1 cellular context compared by ENCODE assay signal in the genomic region with DNA sequence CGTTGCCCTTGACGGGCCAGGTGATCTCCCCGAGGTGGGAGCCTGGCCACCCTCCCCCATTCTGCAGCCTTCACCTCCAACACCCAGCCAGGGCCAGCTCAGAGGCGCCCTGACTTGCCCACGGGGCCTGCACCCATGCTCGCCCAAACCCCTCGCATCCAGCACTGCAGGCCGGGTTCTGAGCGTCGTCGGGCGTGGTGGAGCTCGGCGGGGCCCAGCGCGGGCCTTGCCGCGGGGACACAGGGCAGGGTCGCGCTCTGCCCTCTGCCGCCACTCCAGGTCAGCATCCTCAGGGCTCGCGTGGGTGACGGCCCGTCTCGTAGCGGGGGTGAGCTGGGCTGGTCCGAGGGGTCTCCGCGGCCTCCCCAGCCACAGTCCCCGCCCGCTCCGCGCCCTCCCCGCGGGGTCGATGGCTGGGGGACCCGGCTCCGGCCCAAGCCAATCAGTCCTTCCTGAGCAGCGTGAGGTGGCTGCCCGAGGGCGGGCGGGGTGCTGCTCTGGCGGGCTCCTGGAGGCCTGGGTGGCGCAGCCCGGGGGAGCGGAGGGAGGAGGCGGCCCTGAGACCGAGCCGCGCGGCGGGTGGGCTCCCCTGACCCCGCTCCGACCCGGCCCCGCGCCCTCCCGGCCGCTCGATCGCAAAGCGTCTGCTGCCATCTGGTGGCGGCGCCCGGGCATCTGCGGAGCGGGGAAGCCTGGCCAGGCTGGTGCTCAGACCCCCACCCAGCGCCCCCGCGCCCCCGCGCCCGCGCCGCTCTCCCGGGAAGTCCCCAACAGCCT.
TF ChIP-seq lines count a peak whose summit lies in the region.

No MANE protein-coding gene starts in this region.

TF ChIP-seq in WTC11, 78 proteins besides CTCF, POLR2A, EP300 and RAD21 (continued from another document):
- TF ChIP-seq ZNF281 (CRISPR knock-in tag; IDR thresholded peaks at IDR 0.05) (no peak), SP1 (CRISPR knock-in tag; conservative IDR thresholded peaks at IDR 0.05) (peak; percentile 40; the same call in 1 of the 2 replicates), ZNF232 (CRISPR knock-in tag; IDR thresholded peaks at IDR 0.05) (no peak), E2F5 (CRISPR knock-in tag; IDR thresholded peaks at IDR 0.05) (peak; percentile 34; the same call in 1 of the 2 replicates), HMGXB4 (CRISPR knock-in tag; IDR thresholded peaks at IDR 0.05) (peak; percentile 87), OVOL2 (CRISPR knock-in tag; IDR thresholded peaks at IDR 0.05; ENCODE audit: borderline replicate concordance) (no peak), CREM (CRISPR knock-in tag; IDR thresholded peaks at IDR 0.05) (no peak), ZNF219 (CRISPR knock-in tag; IDR thresholded peaks at IDR 0.05; ENCODE audit: borderline replicate concordance) (0 out of 2 replicates have a peak, but pooled peaks have one; percentile 8), CDX4 (CRISPR knock-in tag; IDR thresholded peaks at IDR 0.05; ENCODE audit: borderline replicate concordance) (no peak), TCF7 (CRISPR knock-in tag; IDR thresholded peaks at IDR 0.05; ENCODE audit: low read depth) (no peak), NFE2L1 (CRISPR knock-in tag; IDR thresholded peaks at IDR 0.05) (no peak), FOXP4 (CRISPR knock-in tag; IDR thresholded peaks at IDR 0.05) (peak; percentile 32; the same call in 1 of the 2 replicates), GTF2I (CRISPR knock-in tag; conservative IDR thresholded peaks at IDR 0.05) (no peak), NFATC4 (CRISPR knock-in tag; IDR thresholded peaks at IDR 0.05) (no peak), SMAD4 (CRISPR knock-in tag; IDR thresholded peaks at IDR 0.05) (no peak)
- TF ChIP-seq, protein P1, sequence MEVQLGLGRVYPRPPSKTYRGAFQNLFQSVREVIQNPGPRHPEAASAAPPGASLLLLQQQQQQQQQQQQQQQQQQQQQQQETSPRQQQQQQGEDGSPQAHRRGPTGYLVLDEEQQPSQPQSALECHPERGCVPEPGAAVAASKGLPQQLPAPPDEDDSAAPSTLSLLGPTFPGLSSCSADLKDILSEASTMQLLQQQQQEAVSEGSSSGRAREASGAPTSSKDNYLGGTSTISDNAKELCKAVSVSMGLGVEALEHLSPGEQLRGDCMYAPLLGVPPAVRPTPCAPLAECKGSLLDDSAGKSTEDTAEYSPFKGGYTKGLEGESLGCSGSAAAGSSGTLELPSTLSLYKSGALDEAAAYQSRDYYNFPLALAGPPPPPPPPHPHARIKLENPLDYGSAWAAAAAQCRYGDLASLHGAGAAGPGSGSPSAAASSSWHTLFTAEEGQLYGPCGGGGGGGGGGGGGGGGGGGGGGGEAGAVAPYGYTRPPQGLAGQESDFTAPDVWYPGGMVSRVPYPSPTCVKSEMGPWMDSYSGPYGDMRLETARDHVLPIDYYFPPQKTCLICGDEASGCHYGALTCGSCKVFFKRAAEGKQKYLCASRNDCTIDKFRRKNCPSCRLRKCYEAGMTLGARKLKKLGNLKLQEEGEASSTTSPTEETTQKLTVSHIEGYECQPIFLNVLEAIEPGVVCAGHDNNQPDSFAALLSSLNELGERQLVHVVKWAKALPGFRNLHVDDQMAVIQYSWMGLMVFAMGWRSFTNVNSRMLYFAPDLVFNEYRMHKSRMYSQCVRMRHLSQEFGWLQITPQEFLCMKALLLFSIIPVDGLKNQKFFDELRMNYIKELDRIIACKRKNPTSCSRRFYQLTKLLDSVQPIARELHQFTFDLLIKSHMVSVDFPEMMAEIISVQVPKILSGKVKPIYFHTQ (CRISPR knock-in tag; IDR thresholded peaks at IDR 0.05): no peak
- TF ChIP-seq, protein P2, sequence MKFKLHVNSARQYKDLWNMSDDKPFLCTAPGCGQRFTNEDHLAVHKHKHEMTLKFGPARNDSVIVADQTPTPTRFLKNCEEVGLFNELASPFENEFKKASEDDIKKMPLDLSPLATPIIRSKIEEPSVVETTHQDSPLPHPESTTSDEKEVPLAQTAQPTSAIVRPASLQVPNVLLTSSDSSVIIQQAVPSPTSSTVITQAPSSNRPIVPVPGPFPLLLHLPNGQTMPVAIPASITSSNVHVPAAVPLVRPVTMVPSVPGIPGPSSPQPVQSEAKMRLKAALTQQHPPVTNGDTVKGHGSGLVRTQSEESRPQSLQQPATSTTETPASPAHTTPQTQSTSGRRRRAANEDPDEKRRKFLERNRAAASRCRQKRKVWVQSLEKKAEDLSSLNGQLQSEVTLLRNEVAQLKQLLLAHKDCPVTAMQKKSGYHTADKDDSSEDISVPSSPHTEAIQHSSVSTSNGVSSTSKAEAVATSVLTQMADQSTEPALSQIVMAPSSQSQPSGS (CRISPR knock-in tag; IDR thresholded peaks at IDR 0.05; ENCODE audit: borderline replicate concordance, low read depth): no peak
TF ChIP-seq in WTC11: peak in this region for 7.
